Comparison of ENCODE assay signal across 1 cellular context in genomic region chr2:45929674-45930395, GRCh38.
TF ChIP-seq lines count a peak whose summit lies in the region.

No MANE protein-coding gene starts in this region.

TF ChIP-seq in GM23338, 12 proteins besides CTCF, POLR2A, EP300 and RAD21 (continued from another document):
- TF ChIP-seq ZNF462 (CRISPR knock-in tag; IDR thresholded peaks at IDR 0.05), result no peak
- TF ChIP-seq ZNF114 (CRISPR knock-in tag; IDR thresholded peaks at IDR 0.05), result no peak
- no peak for TF ChIP-seq REST (IDR thresholded peaks at IDR 0.05; ENCODE audit: unreplicated experiment)
- TF ChIP-seq EZH2 (IDR thresholded peaks at IDR 0.05; ENCODE audit: low read depth, unreplicated experiment), result no peak
- no peak for TF ChIP-seq NANOG (IDR thresholded peaks at IDR 0.05; ENCODE audit: borderline replicate concordance)
